ENCODE assay signal across 13 cellular contexts in the genomic region with DNA sequence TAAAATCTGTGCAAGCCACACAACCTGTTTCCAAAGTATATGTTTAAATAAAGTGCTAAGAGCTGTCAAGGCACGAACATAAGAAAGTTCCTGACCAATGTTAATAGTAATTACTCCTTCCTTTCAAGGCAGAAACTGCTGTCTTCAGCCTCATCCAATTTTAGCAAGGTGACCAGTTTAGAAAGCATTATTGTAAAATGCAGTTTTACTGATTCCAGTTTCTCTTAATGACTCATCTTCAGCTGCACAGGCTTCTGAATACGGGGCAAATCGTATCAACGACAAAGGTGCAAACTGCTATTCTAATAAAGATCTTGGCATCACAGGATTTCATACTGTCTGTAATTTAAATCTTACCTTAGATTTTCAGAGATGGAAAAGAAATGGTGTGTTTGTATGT.
DNase-seq lines count a peak whose midpoint lies in the region; ATAC-seq, FAIRE-seq and TF ChIP-seq lines count a peak whose summit lies in the region.
"Had no signal": no experiment of that assay in that cellular context is flagged by ENCODE, and none has a peak within 500 bp of the region (broad histone marks: within the 10 kb centered on the region; RNA-seq: fewer than 3 reads in every experiment).

No MANE protein-coding gene starts in this region.

- H3K4me1 Mint-ChIP-seq in activated B cell treated with CpG ODN at 0.5 μM for 24 hours: peaks cover 94% of the 10 kb centered on the region

- no peaks in the 10 kb centered on the region for H3K27me3 ChIP-seq in ovary
- H3K27me3 ChIP-seq: sigmoid colon had no signal

- intact Hi-C loops in activated B cell treated with CpG ODN at 0.5 μM for 24 hours (cut with micrococcal nuclease): loop anchor here (2.0 kb wide), 2 partner anchors 15 to 87 kb away; a partner anchor contains a TSS
- intact Hi-C loops in ovary (cut with DNase I): no loop called here

- peak overlapping the region; percentile 73 for H3K27ac Mint-ChIP-seq in activated B cell treated with CpG ODN at 0.5 μM for 24 hours
- H3K27ac Mint-ChIP-seq: activated naive CD4-positive, alpha-beta T cell treated with anti-CD3 and anti-CD28 coated beads, Interleukin-2, amount 50 U/mL, for 24 hours; T-helper 1 cell treated with Interleukin-12 subunit alpha and Interleukin-12 subunit beta and Interleukin-4 antibody, amounts not matched to agents 30 μg/mL and 1 μg/mL, for 36 hours had no signal

- no peak for DNase-seq in GM12892 (ENCODE audit: insufficient read length)
- no peak for DNase-seq in activated B cell treated with CpG ODN at 0.5 μM for 24 hours
- DNase-seq in activated gamma-delta T cell treated with Interleukin-2 at 50 U/mL for 16 hours: no peak
- no peak for DNase-seq in NK-92 (lab: John Stamatoyannopoulos, UW; ENCODE audit: unreplicated experiment)
- no peak for DNase-seq in NCI-H187 (lab: John Stamatoyannopoulos, UW)
- DNase-seq in ovary: no peak
- DNase-seq: left ventricle myocardium superior, NCI-H226, sigmoid colon had no signal

- FAIRE-seq in GM12892 (lab: Jason Lieb, UNC): peak; percentile 72

- H3K9me3 ChIP-seq in ovary: no peaks in the 10 kb centered on the region
- H3K9me3 ChIP-seq: sigmoid colon had no signal

- no peak overlapping the region for H3K4me3 ChIP-seq in ovary
- H3K4me3 ChIP-seq: sigmoid colon had no signal

- peak; percentile 90 for ATAC-seq in GM19452 (IDR thresholded peaks at IDR 0.05; ENCODE audit: unreplicated experiment)
- ATAC-seq in HG02973 (IDR thresholded peaks at IDR 0.05; ENCODE audit: unreplicated experiment): peak; percentile 94
- ATAC-seq in activated B cell treated with CpG ODN at 0.5 μM for 24 hours (ENCODE audit: low read depth): peak; percentile 40
- ATAC-seq: left ventricle myocardium superior had no signal

- H3K36me3 ChIP-seq in ovary: no peaks in the 10 kb centered on the region
- H3K36me3 ChIP-seq: sigmoid colon had no signal

- no peaks in the 10 kb centered on the region for H3K36me3 Mint-ChIP-seq in activated B cell treated with CpG ODN at 0.5 μM for 24 hours (ENCODE audit: low read depth)

- 6 to 13% (median 11%) methylated on average over 4 of the region's 4 CpGs for WGBS in ovary, 3 donors

- POLR2A ChIA-PET in activated B cell treated with CpG ODN at 0.5 μM for 24 hours (lab: Charles Lee): no interaction called here

- H3K27ac ChIP-seq in ovary: no peak overlapping the region
- H3K27ac ChIP-seq: sigmoid colon had no signal

- H3K27me3 Mint-ChIP-seq in activated B cell treated with CpG ODN at 0.5 μM for 24 hours: no peaks in the 10 kb centered on the region
- H3K27me3 Mint-ChIP-seq: activated naive CD4-positive, alpha-beta T cell treated with anti-CD3 and anti-CD28 coated beads, Interleukin-2, amount 50 U/mL, for 24 hours had no signal

- H3K4me3 Mint-ChIP-seq in activated B cell treated with CpG ODN at 0.5 μM for 24 hours: peak overlapping the region; percentile 39
- H3K4me3 Mint-ChIP-seq: activated naive CD4-positive, alpha-beta T cell treated with anti-CD3 and anti-CD28 coated beads, Interleukin-2, amount 50 U/mL, for 24 hours; T-helper 1 cell treated with Interleukin-12 subunit alpha and Interleukin-12 subunit beta and Interleukin-4 antibody, amounts not matched to agents 30 μg/mL and 1 μg/mL, for 36 hours had no signal

- no peak for TF ChIP-seq EP300 in ovary (IDR thresholded peaks at IDR 0.05)

- H3K9me3 Mint-ChIP-seq in activated B cell treated with CpG ODN at 0.5 μM for 24 hours: no peaks in the 10 kb centered on the region
- H3K9me3 Mint-ChIP-seq: activated naive CD4-positive, alpha-beta T cell treated with anti-CD3 and anti-CD28 coated beads, Interleukin-2, amount 50 U/mL, for 24 hours; T-helper 1 cell treated with Interleukin-12 subunit alpha and Interleukin-12 subunit beta and Interleukin-4 antibody, amounts not matched to agents 30 μg/mL and 1 μg/mL, for 36 hours had no signal

- CTCF ChIA-PET in activated B cell treated with CpG ODN at 0.5 μM for 24 hours (lab: Charles Lee): no interaction called here

- peaks cover 9% of the 10 kb centered on the region for H3K4me1 ChIP-seq in ovary (ENCODE audit: insufficient read depth)

- TF ChIP-seq POLR2A in GM12892 (IDR thresholded peaks at IDR 0.05; ENCODE audit: low read depth, low read length) (no peak), ovary (IDR thresholded peaks at IDR 0.05) (no peak)

- TF ChIP-seq CTCF in activated B cell treated with CpG ODN at 0.5 μM for 24 hours (IDR thresholded peaks at IDR 0.05): no peak
- TF ChIP-seq CTCF in ovary (IDR thresholded peaks at IDR 0.05): no peak

Comparison
In these comparisons a context has a peak if more than half of its experiments do, and no peak if none do; other contexts are left out.
1. ATAC-seq: peak in every context shown above with its lines; median percentile 94 in HG02973; 90 in GM19452; 40 in activated B cell treated with CpG ODN at 0.5 μM for 24 hours.